Comparison of ENCODE assay signal across 10 cellular contexts in the genomic region with DNA sequence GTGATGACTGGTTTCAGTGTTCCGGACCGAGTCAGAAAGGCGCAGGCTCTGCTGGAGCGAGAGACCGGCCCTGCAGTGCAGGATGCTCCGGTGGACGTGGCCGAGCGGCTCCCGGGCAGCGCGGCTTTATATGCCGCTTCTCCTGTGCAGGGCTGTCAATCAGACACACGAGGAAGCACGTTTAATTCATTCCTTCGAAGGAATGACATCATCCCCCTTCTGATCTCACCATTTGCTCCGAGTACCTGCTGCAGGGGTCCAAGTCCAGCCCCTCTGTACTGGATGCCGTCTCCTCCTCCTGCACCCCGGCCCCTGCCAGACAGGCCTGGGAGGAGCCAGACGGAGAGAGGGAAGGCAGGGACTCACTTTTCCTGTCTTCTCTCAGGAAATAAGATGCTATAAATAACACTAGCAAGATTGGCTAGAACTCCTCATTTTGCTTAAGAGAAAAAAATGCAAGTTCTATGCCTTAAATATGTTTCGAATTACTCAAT. TPM values are rescaled to one million over a fixed set of nuclear protein-coding genes. Genes with fewer than 3 reads are reported as not detected.
A peak's percentile ranks its signal among the peaks of the same experiment; 100 is the strongest.
DNase-seq lines count a peak whose midpoint lies in the region; ATAC-seq and TF ChIP-seq lines count a peak whose summit lies in the region.
"Had no signal": no experiment of that assay in that cellular context is flagged by ENCODE, and none has a peak within 500 bp of the region (broad histone marks: within the 10 kb centered on the region; RNA-seq: fewer than 3 reads in every experiment).

A gene (minus strand): TSS at position 102 of the 494 bp plus-strand sequence. CDS start 3,062 bp downstream, outside the sequence.

- H3K79me2 ChIP-seq in fibroblast of lung (ENCODE audit: control insufficient read depth, insufficient read depth, low read length): peaks cover 14% of the 10 kb centered on the region

- no peaks in the 10 kb centered on the region for H3K36me3 Mint-ChIP-seq in activated T-cell treated with anti-CD3 and anti-CD28 coated beads, Interleukin-2, amount 50 U/mL, for 72 hours (ENCODE audit: insufficient read depth in 2 of 2)
- no peaks in the 10 kb centered on the region for H3K36me3 Mint-ChIP-seq in activated naive CD4-positive, alpha-beta T cell treated with anti-CD3 and anti-CD28 coated beads, Interleukin-2, amount 50 U/mL, for 72 hours

- peak within 1 kb of the TSS; percentile 10 for H3K9ac ChIP-seq in fibroblast of lung (ENCODE audit: insufficient read depth, low read length)
- H3K9ac ChIP-seq: BLaER1 had no signal

- no peak for DNase-seq in activated T-cell treated with anti-CD3 and anti-CD28 coated beads, Interleukin-2, amount 50 U/mL, for 72 hours
- DNase-seq in activated T-cell treated with anti-CD3 and anti-CD28 coated beads for 4 hours (no peak), fibroblast of lung (ENCODE audit: low read depth in 2 of 2) (peak; percentile 83 to 97), myocyte (ENCODE audit: low read depth) (peak; percentile 48), ureter (ENCODE audit: low spot score) (peak; percentile 65), NCI-H82 (lab: John Stamatoyannopoulos, UW) (no peak)
- no peak for DNase-seq in stimulated activated CD4-positive, alpha-beta T cell treated with anti-CD3 and anti-CD28 coated beads, Interleukin-4, amount 100 ng/mL, for 24 hours
- DNase-seq in activated naive CD4-positive, alpha-beta T cell treated with anti-CD3 and anti-CD28 coated beads, Interleukin-2, amount 50 U/mL, for 72 hours (ENCODE audit: low spot score in 2 of 2): no peak
- DNase-seq: NCI-H1092 had no signal

- no peaks in the 10 kb centered on the region for H4K20me1 ChIP-seq in fibroblast of lung (ENCODE audit: control insufficient read depth, extremely low read depth, insufficient read depth, low read length)
- H4K20me1 ChIP-seq: BLaER1 had no signal

- peak within 1 kb of the TSS; percentile 89 for H2AFZ ChIP-seq in fibroblast of lung (ENCODE audit: low read length)

- ATAC-seq in activated T-cell treated with anti-CD3 and anti-CD28 coated beads, Interleukin-2, amount 50 U/mL, for 72 hours (replicated peaks in 1 of 2): no peak
- no peak for ATAC-seq in activated naive CD4-positive, alpha-beta T cell treated with anti-CD3 and anti-CD28 coated beads, Interleukin-2, amount 50 U/mL, for 72 hours

- H3K4me1 ChIP-seq in fibroblast of lung (ENCODE audit: control insufficient read depth, extremely low read depth, insufficient read depth, low read length): peaks cover 6% of the 10 kb centered on the region
- H3K4me1 ChIP-seq: BLaER1 had no signal

- peak within 1 kb of the TSS; percentile 85 for H3K4me2 ChIP-seq in fibroblast of lung (ENCODE audit: extremely low read depth, insufficient read depth, low read length)
- H3K4me2 ChIP-seq: BLaER1 had no signal

- H3K27ac Mint-ChIP-seq in activated T-cell treated with anti-CD3 and anti-CD28 coated beads, Interleukin-2, amount 50 U/mL, for 72 hours: no peak within 1 kb of the TSS
- no peak within 1 kb of the TSS for H3K27ac Mint-ChIP-seq in activated naive CD4-positive, alpha-beta T cell treated with anti-CD3 and anti-CD28 coated beads, Interleukin-2, amount 50 U/mL, for 72 hours

- H3K9me3 Mint-ChIP-seq in activated T-cell treated with anti-CD3 and anti-CD28 coated beads, Interleukin-2, amount 50 U/mL, for 72 hours: no peaks in the 10 kb centered on the region
- no peaks in the 10 kb centered on the region for H3K9me3 Mint-ChIP-seq in activated naive CD4-positive, alpha-beta T cell treated with anti-CD3 and anti-CD28 coated beads, Interleukin-2, amount 50 U/mL, for 72 hours

- H3K27me3 Mint-ChIP-seq in activated T-cell treated with anti-CD3 and anti-CD28 coated beads, Interleukin-2, amount 50 U/mL, for 72 hours (ENCODE audit: low read depth): peaks cover 69% of the 10 kb centered on the region

- peaks cover 23% of the 10 kb centered on the region for H3K4me1 Mint-ChIP-seq in activated T-cell treated with anti-CD3 and anti-CD28 coated beads, Interleukin-2, amount 50 U/mL, for 72 hours (ENCODE audit: low read depth)

- no peaks in the 10 kb centered on the region for H3K9me3 ChIP-seq in fibroblast of lung (ENCODE audit: control insufficient read depth, insufficient read depth, low read depth, low read length)
- H3K9me3 ChIP-seq: BLaER1 had no signal

- H3K27me3 ChIP-seq in fibroblast of lung (ENCODE audit: control insufficient read depth, insufficient read depth, low read length): peaks cover 4% of the 10 kb centered on the region
- H3K27me3 ChIP-seq: BLaER1 had no signal

- peak within 1 kb of the TSS; percentile 25 to 27 for H3K4me3 Mint-ChIP-seq in activated T-cell treated with anti-CD3 and anti-CD28 coated beads, Interleukin-2, amount 50 U/mL, for 72 hours

- peaks cover 2% of the 10 kb centered on the region for H3K36me3 ChIP-seq in fibroblast of lung (ENCODE audit: control insufficient read depth, insufficient read depth, low read length)
- H3K36me3 ChIP-seq: BLaER1 had no signal

- no peak for TF ChIP-seq CTCF in fibroblast of lung (conservative IDR thresholded peaks at IDR 0.05 in 1 of 2, IDR thresholded peaks at IDR 0.05 in 1 of 2; ENCODE audit: low read depth in 1 of 2, low read length in 2 of 2)

- H3K27ac ChIP-seq in fibroblast of lung (ENCODE audit: insufficient read depth, low read length): peak within 1 kb of the TSS; percentile 50
- H3K27ac ChIP-seq: BLaER1 had no signal

- peak within 1 kb of the TSS; percentile 67 to 91 (median 76) for H3K4me3 ChIP-seq in fibroblast of lung (replicated peaks in 1 of 4; ENCODE audit: control extremely low read depth in 1 of 4, insufficient read depth in 1 of 4, low read depth in 3 of 4, low read length in 4 of 4)
- H3K4me3 ChIP-seq: BLaER1 had no signal

RNA-seq across cellular contexts. Expression of the gene that starts here (rescaled TPM):
- total RNA-seq in activated T-cell treated with anti-CD3 and anti-CD28 coated beads, Interleukin-2, amount 50 U/mL, for 72 hours: not detected
- total RNA-seq in fibroblast of lung (269 and 473 TPM in 2 replicates), myocyte (22.6 and 27.3 TPM in 2 replicates), ureter (65.8 TPM)
- polyA plus RNA-seq in fibroblast of lung: 86.5 and 99.4 TPM in 2 replicates
- 82.3 and 93.6 TPM in 2 replicates for polyA plus RNA-seq in fibroblast of lung (2012)
- polyA minus RNA-seq in fibroblast of lung (ENCODE audit: low replicate concordance): 143 and 186 TPM in 2 replicates
- 194 TPM for polyA plus RNA-seq in myocyte (2012)
- not detected for total RNA-seq in activated naive CD4-positive, alpha-beta T cell treated with anti-CD3 and anti-CD28 coated beads, Interleukin-2, amount 50 U/mL, for 72 hours

Comparison
In these comparisons a context has a peak if more than half of its experiments do, and no peak if none do; other contexts are left out.
1. RNA of the gene that starts here (total RNA-seq): 269 to 473 TPM in fibroblast of lung, 65.8 TPM in ureter (single experiment) and 22.6 to 27.3 TPM in myocyte; not detected in activated T-cell treated with anti-CD3 and anti-CD28 coated beads, Interleukin-2, amount 50 U/mL, for 72 hours and not detected in activated naive CD4-positive, alpha-beta T cell treated with anti-CD3 and anti-CD28 coated beads, Interleukin-2, amount 50 U/mL, for 72 hours; every median in the first group is over 10 times any median in the second.
2. DNase-seq: peak in fibroblast of lung (2 of 2), myocyte (single experiment) and ureter (single experiment); none in activated T-cell treated with anti-CD3 and anti-CD28 coated beads, Interleukin-2, amount 50 U/mL, for 72 hours (0 of 2), activated T-cell treated with anti-CD3 and anti-CD28 coated beads for 4 hours (single experiment), stimulated activated CD4-positive, alpha-beta T cell treated with anti-CD3 and anti-CD28 coated beads, Interleukin-4, amount 100 ng/mL, for 24 hours (single experiment), activated naive CD4-positive, alpha-beta T cell treated with anti-CD3 and anti-CD28 coated beads, Interleukin-2, amount 50 U/mL, for 72 hours (0 of 2) and NCI-H82 (single experiment).